ENCODE assay signal across 20 cellular contexts in the genomic region with DNA sequence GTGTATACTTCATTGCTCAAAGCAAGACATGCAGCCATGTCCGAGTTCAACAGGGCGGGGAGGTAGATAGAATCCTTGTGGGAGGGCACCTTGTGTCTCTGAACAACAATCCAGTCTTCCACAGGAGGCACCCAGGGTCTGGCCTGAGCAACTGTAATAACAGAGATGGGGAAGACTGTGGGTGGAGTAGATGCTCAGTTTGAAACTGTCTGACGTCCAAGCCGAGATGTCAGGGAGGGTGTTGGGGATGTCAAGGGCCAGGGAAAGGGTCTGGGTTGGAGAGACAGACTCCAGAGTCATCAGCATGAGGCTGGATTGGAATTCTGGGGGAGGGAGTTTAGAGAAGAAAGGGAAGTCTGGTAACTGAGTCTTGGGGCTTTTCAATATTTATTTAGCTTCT.
"Had no signal": no experiment of that assay in that cellular context is flagged by ENCODE, and none has a peak within 500 bp of the region (broad histone marks: within the 10 kb centered on the region; RNA-seq: fewer than 3 reads in every experiment).

No MANE protein-coding gene starts in this region.

- H3K27ac Mint-ChIP-seq: activated CD4-positive, alpha-beta memory T cell treated with anti-CD3 and anti-CD28 coated beads, Interleukin-2, amount 10 ng/mL, durations not matched to agents 7 days and 5 days; activated naive CD8-positive, alpha-beta T cell treated with anti-CD3 and anti-CD28 coated beads, Interleukin-2, amount 10 ng/mL, durations not matched to agents 7 days and 5 days; activated T-helper 17 cell treated with anti-CD3 and anti-CD28 coated beads, Interleukin-2, amount 50 U/mL, for 72 hours; stimulated activated naive B cell treated with anti-CD40 and anti-IgM and Interleukin-4, amounts not matched to agents 10 μg/mL and 1 μg/mL and 100 μg/mL, for 72 hours had no signal

- H3K4me3 ChIP-seq: coronary artery, esophagus squamous epithelium, heart right ventricle, right lobe of liver, thoracic aorta, upper lobe of left lung had no signal

- H3K9me3 Mint-ChIP-seq: activated CD4-positive, alpha-beta memory T cell treated with anti-CD3 and anti-CD28 coated beads, Interleukin-2, amount 10 ng/mL, durations not matched to agents 7 days and 5 days; activated naive CD8-positive, alpha-beta T cell treated with anti-CD3 and anti-CD28 coated beads, Interleukin-2, amount 10 ng/mL, durations not matched to agents 7 days and 5 days; activated T-helper 17 cell treated with anti-CD3 and anti-CD28 coated beads, Interleukin-2, amount 50 U/mL, for 72 hours; stimulated activated naive B cell treated with anti-CD40 and anti-IgM and Interleukin-4, amounts not matched to agents 10 μg/mL and 1 μg/mL and 100 μg/mL, for 72 hours had no signal

- H3K36me3 ChIP-seq: esophagus squamous epithelium, heart right ventricle, neutrophil, right lobe of liver, thoracic aorta, upper lobe of left lung had no signal

- H3K36me3 Mint-ChIP-seq: activated naive CD8-positive, alpha-beta T cell treated with anti-CD3 and anti-CD28 coated beads, Interleukin-2, amount 10 ng/mL, durations not matched to agents 7 days and 5 days; brain; stimulated activated naive B cell treated with anti-CD40 and anti-IgM and Interleukin-4, amounts not matched to agents 10 μg/mL and 1 μg/mL and 100 μg/mL, for 72 hours had no signal

- H3K4me3 Mint-ChIP-seq: activated CD4-positive, alpha-beta memory T cell treated with anti-CD3 and anti-CD28 coated beads, Interleukin-2, amount 10 ng/mL, durations not matched to agents 7 days and 5 days; activated naive CD8-positive, alpha-beta T cell treated with anti-CD3 and anti-CD28 coated beads, Interleukin-2, amount 10 ng/mL, durations not matched to agents 7 days and 5 days; activated T-helper 17 cell treated with anti-CD3 and anti-CD28 coated beads, Interleukin-2, amount 50 U/mL, for 72 hours; brain; stimulated activated naive B cell treated with anti-CD40 and anti-IgM and Interleukin-4, amounts not matched to agents 10 μg/mL and 1 μg/mL and 100 μg/mL, for 72 hours had no signal

- H3K9ac ChIP-seq: parathyroid adenoma had no signal

- H3K79me2 ChIP-seq: parathyroid adenoma had no signal

- H3K27me3 ChIP-seq: esophagus squamous epithelium, neutrophil, right lobe of liver, upper lobe of left lung had no signal

- H3K9me3 ChIP-seq: esophagus squamous epithelium, heart right ventricle, neutrophil, right lobe of liver, thoracic aorta, upper lobe of left lung had no signal

- H3K4me1 ChIP-seq: esophagus squamous epithelium, parathyroid adenoma, right lobe of liver, upper lobe of left lung had no signal

- ATAC-seq: activated T-helper 17 cell treated with anti-CD3 and anti-CD28 coated beads, Interleukin-2, amount 50 U/mL, for 72 hours; heart right ventricle; right lobe of liver; stimulated activated naive B cell treated with anti-CD40 and anti-IgM and Interleukin-4, amounts not matched to agents 10 μg/mL and 1 μg/mL and 100 μg/mL, for 72 hours had no signal

- H3K27ac ChIP-seq: coronary artery, esophagus squamous epithelium, heart right ventricle, neutrophil, parathyroid adenoma, right lobe of liver, thoracic aorta, upper lobe of left lung had no signal

- H3K27me3 Mint-ChIP-seq: activated CD4-positive, alpha-beta memory T cell treated with anti-CD3 and anti-CD28 coated beads, Interleukin-2, amount 10 ng/mL, durations not matched to agents 7 days and 5 days; activated naive CD8-positive, alpha-beta T cell treated with anti-CD3 and anti-CD28 coated beads, Interleukin-2, amount 10 ng/mL, durations not matched to agents 7 days and 5 days had no signal

- DNase-seq: activated CD4-positive, alpha-beta memory T cell treated with anti-CD3 and anti-CD28 coated beads, Interleukin-2, amount 10 ng/mL, durations not matched to agents 7 days and 5 days; activated CD4-positive, alpha-beta T cell treated with anti-CD3 and anti-CD28 coated beads for 48 hours; activated CD4-positive, CD25-positive, alpha-beta regulatory T cell; activated naive CD4-positive, alpha-beta T cell treated with Interleukin-2 at 50 U/mL for 16 hours; activated naive CD8-positive, alpha-beta T cell treated with anti-CD3 and anti-CD28 coated beads, Interleukin-2, amount 10 ng/mL, durations not matched to agents 7 days and 5 days; activated T-cell treated with anti-CD3 and anti-CD28 coated beads, Interleukin-2, amount 50 U/mL, for 1 hour; central memory CD4-positive, alpha-beta T cell; effector CD8-positive, alpha-beta T cell; esophagus squamous epithelium; heart right ventricle; right lobe of liver; stimulated activated naive B cell treated with anti-CD40 and anti-IgM and Interleukin-4, amounts not matched to agents 10 μg/mL and 1 μg/mL and 100 μg/mL, for 72 hours; SW 1271 had no signal

- H3K4me1 Mint-ChIP-seq: activated CD4-positive, alpha-beta memory T cell treated with anti-CD3 and anti-CD28 coated beads, Interleukin-2, amount 10 ng/mL, durations not matched to agents 7 days and 5 days; activated naive CD8-positive, alpha-beta T cell treated with anti-CD3 and anti-CD28 coated beads, Interleukin-2, amount 10 ng/mL, durations not matched to agents 7 days and 5 days; activated T-helper 17 cell treated with anti-CD3 and anti-CD28 coated beads, Interleukin-2, amount 50 U/mL, for 72 hours had no signal

- H2AFZ ChIP-seq: parathyroid adenoma had no signal
